ENCODE assay signal across 19 cellular contexts in genomic region chr5:156534086-156534485, GRCh38.
A peak's percentile ranks its signal among the peaks of the same experiment; 100 is the strongest.
DNase-seq lines count a peak whose midpoint lies in the region; FAIRE-seq and TF ChIP-seq lines count a peak whose summit lies in the region.
"Had no signal": no experiment of that assay in that cellular context is flagged by ENCODE, and none has a peak within 500 bp of the region (broad histone marks: within the 10 kb centered on the region; RNA-seq: fewer than 3 reads in every experiment).

No MANE protein-coding gene starts in this region.

- no peak overlapping the region for H2AFZ ChIP-seq in Karpas-422 (ENCODE audit: low read length)

- no peaks in the 10 kb centered on the region for H3K79me2 ChIP-seq in Karpas-422 (ENCODE audit: low read length)

- peak; percentile 21 for DNase-seq in GM03348 (ENCODE audit: low spot score)
- peak; percentile 21 for DNase-seq in fibroblast of the conjunctiva (ENCODE audit: low read depth)
- DNase-seq in AG08396 (ENCODE audit: low spot score), result no peak
- no peak for DNase-seq in Karpas-422
- no peak for DNase-seq in D721Med (ENCODE audit: insufficient read length, low spot score)
- DNase-seq in GM12892 (ENCODE audit: insufficient read length), result no peak
- DNase-seq: BE2C; CD4-positive, alpha-beta memory T cell; DMS153; DMS79 treated with DMSO at 0.1 percent for 48 hours; EL had no signal

- no peaks in the 10 kb centered on the region for H3K9me3 ChIP-seq in Karpas-422 (ENCODE audit: low read length)
- H3K9me3 ChIP-seq: BE2C, HAP-1 had no signal

- 0 out of 2 replicates have a peak, but pooled peaks cover 3% of the 10 kb centered on the region for H3K9me2 ChIP-seq in Karpas-422 (replicated peaks; ENCODE audit: insufficient read depth, low read length)

- H3K27ac ChIP-seq in VCaP, result peak overlapping the region; percentile 83
- H3K27ac ChIP-seq in Karpas-422 (ENCODE audit: low read length), result no peak overlapping the region
- H3K27ac ChIP-seq: C4-2B had no signal

- H3K4me2 ChIP-seq in Karpas-422 (ENCODE audit: low read depth, low read length, poor library complexity, severe bottlenecking), result no peak overlapping the region

- H3K36me3 ChIP-seq in Karpas-422 (ENCODE audit: insufficient read depth, low read length), result no peaks in the 10 kb centered on the region
- H3K36me3 ChIP-seq: BE2C, HAP-1 had no signal

- no peaks in the 10 kb centered on the region for H3K4me1 ChIP-seq in Karpas-422 (ENCODE audit: low read length)
- H3K4me1 ChIP-seq: BE2C, HAP-1 had no signal

- no peaks in the 10 kb centered on the region for H4K20me1 ChIP-seq in Karpas-422 (ENCODE audit: insufficient read depth, low read depth, low read length)

- no peak for TF ChIP-seq POLR2A in GM12892 (IDR thresholded peaks at IDR 0.05; ENCODE audit: low read depth, low read length)

- FAIRE-seq in D721Med (lab: Jason Lieb, UNC) (no peak), GM12892 (lab: Jason Lieb, UNC) (no peak)
- FAIRE-seq: G401.6, GM19239, H1, HepG2, HTR-8/SVneo had no signal

- no peak overlapping the region for H3K9ac ChIP-seq in Karpas-422 (ENCODE audit: low read length)

- no peak for TF ChIP-seq CTCF in VCaP (conservative IDR thresholded peaks at IDR 0.05)
- no peak for TF ChIP-seq CTCF in D721Med (IDR thresholded peaks at IDR 0.05; ENCODE audit: insufficient read depth, missing control alignments)

- no peaks in the 10 kb centered on the region for H3K27me3 ChIP-seq in Karpas-422 (ENCODE audit: low read length)
- H3K27me3 ChIP-seq: BE2C had no signal

- no peak overlapping the region for H3K4me3 ChIP-seq in Karpas-422 (ENCODE audit: low read length)
- H3K4me3 ChIP-seq: HAP-1 had no signal

Comparison
In these comparisons a context has a peak if more than half of its experiments do, and no peak if none do; other contexts are left out.
1. DNase-seq: peak in GM03348 (single experiment) and fibroblast of the conjunctiva (single experiment); none in AG08396 (single experiment), Karpas-422 (single experiment), D721Med (single experiment) and GM12892 (single experiment).